Comparison of ENCODE assay signal across 25 cellular contexts in the genomic region with DNA sequence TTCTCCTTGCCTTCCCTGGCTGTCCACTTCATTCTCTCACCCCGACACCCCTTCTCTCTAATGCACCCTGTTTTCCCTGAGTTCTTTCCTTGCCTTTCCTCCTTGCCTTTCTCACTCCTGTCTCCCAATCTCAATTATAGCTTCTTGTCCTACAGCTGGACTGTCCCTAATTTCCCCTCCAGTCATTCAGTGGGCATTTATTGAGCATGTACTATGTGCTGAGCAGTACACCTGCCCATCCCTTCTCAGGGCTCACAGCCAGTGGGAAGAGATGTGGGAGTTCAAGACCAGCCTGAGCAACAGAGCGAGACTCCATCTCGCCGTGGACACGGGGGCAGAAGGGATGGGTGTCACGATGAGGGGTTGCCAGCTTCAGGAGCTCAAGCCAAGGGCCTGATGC. TPM values are rescaled to one million over a fixed set of nuclear protein-coding genes. Genes with fewer than 3 reads are reported as not detected.
DNase-seq lines count a peak whose midpoint lies in the region; ATAC-seq and TF ChIP-seq lines count a peak whose summit lies in the region.
"Had no signal": no experiment of that assay in that cellular context is flagged by ENCODE, and none has a peak within 500 bp of the region (broad histone marks: within the 10 kb centered on the region; RNA-seq: fewer than 3 reads in every experiment).

No MANE protein-coding gene starts in this region.

- H3K4me3 Mint-ChIP-seq in GM23338 (peak overlapping the region; percentile 34; the same call in 1 of the 3 replicates), neural crest cell (peak overlapping the region; percentile 8)
- H3K4me3 Mint-ChIP-seq in activated T-helper 1 cell treated with anti-CD3 and anti-CD28 coated beads, Interleukin-12 subunit alpha, Interleukin-12 subunit beta, Interleukin-2, Interleukin-4 antibody, amounts not matched to agents 30 ng/mL and 10 ng/mL and 1 ng/mL, durations not matched to agents 14 hours and 24 hours and 36 hours, result no peak overlapping the region

- no peak for TF ChIP-seq POLR2A in gastrocnemius medialis (IDR thresholded peaks at IDR 0.05)

- no peaks in the 10 kb centered on the region for H3K9me3 ChIP-seq in gastrocnemius medialis
- H3K9me3 ChIP-seq: BLaER1, MG63 had no signal

- H3F3A ChIP-seq in GM23338 (replicated peaks; ENCODE audit: low read depth), result peaks cover 10% of the 10 kb centered on the region

- H3K27me3 ChIP-seq in GM23338 (ENCODE audit: insufficient read depth), result peaks cover 18% of the 10 kb centered on the region; the same call in 1 of the 2 replicates
- no peaks in the 10 kb centered on the region for H3K27me3 ChIP-seq in gastrocnemius medialis
- H3K27me3 ChIP-seq: BLaER1, MG63 had no signal

- H3K27ac ChIP-seq in GM23338 (ENCODE audit: low read depth) (no peak overlapping the region), gastrocnemius medialis (peak overlapping the region; percentile 83 to 92 (median 90))
- H3K27ac ChIP-seq: BLaER1, PC-9 had no signal

- H3K4me1 Mint-ChIP-seq in GM23338 (peaks cover 33% of the 10 kb centered on the region), neural crest cell (peaks cover 27% of the 10 kb centered on the region)
- peaks cover 12% of the 10 kb centered on the region for H3K4me1 Mint-ChIP-seq in activated T-helper 1 cell treated with anti-CD3 and anti-CD28 coated beads, Interleukin-12 subunit alpha, Interleukin-12 subunit beta, Interleukin-2, Interleukin-4 antibody, amounts not matched to agents 30 ng/mL and 10 ng/mL and 1 ng/mL, durations not matched to agents 14 hours and 24 hours and 36 hours (ENCODE audit: low read depth)

- peaks cover 4% of the 10 kb centered on the region; the same call in 1 of the 3 replicates for H3K36me3 Mint-ChIP-seq in GM23338 (ENCODE audit: low read depth)
- H3K36me3 Mint-ChIP-seq in activated T-helper 1 cell treated with anti-CD3 and anti-CD28 coated beads, Interleukin-12 subunit alpha, Interleukin-12 subunit beta, Interleukin-2, Interleukin-4 antibody, amounts not matched to agents 30 ng/mL and 10 ng/mL and 1 ng/mL, durations not matched to agents 14 hours and 24 hours and 36 hours (ENCODE audit: low read depth), result no peaks in the 10 kb centered on the region
- H3K36me3 Mint-ChIP-seq in neural crest cell (ENCODE audit: low read depth), result no peaks in the 10 kb centered on the region
- H3K36me3 Mint-ChIP-seq: CD4-positive, CD25-positive, alpha-beta regulatory T cell had no signal

- peaks cover 16% of the 10 kb centered on the region for H3K4me1 ChIP-seq in GM23338 (ENCODE audit: insufficient read depth)
- peaks cover 14 to 27% of the 10 kb centered on the region in 2 donors for H3K4me1 ChIP-seq in gastrocnemius medialis

- H3K36me3 ChIP-seq in GM23338 (ENCODE audit: insufficient read depth) (no peaks in the 10 kb centered on the region), gastrocnemius medialis (peaks cover 0 to 12% of the 10 kb centered on the region in 2 donors)
- H3K36me3 ChIP-seq: BLaER1, MG63 had no signal

- H3K27ac Mint-ChIP-seq in GM23338 (no peak overlapping the region; the same call in 1 of the 2 replicates), neural crest cell (ENCODE audit: unreplicated experiment) (peak overlapping the region; percentile 35)
- peak overlapping the region; percentile 25 for H3K27ac Mint-ChIP-seq in activated T-helper 1 cell treated with anti-CD3 and anti-CD28 coated beads, Interleukin-12 subunit alpha, Interleukin-12 subunit beta, Interleukin-2, Interleukin-4 antibody, amounts not matched to agents 30 ng/mL and 10 ng/mL and 1 ng/mL, durations not matched to agents 14 hours and 24 hours and 36 hours
- H3K27ac Mint-ChIP-seq: CD4-positive, CD25-positive, alpha-beta regulatory T cell had no signal

- no peaks in the 10 kb centered on the region for H3K9me2 ChIP-seq in GM23338 (ENCODE audit: insufficient read depth)

- TF ChIP-seq CTCF in GM23338 (conservative IDR thresholded peaks at IDR 0.05; ENCODE audit: low read depth in 2 of 2) (no peak), neural crest cell (conservative IDR thresholded peaks at IDR 0.05) (no peak), gastrocnemius medialis (IDR thresholded peaks at IDR 0.05 in 4 of 5, conservative IDR thresholded peaks at IDR 0.05 in 1 of 5) (no peak)

- in situ Hi-C loops in gastrocnemius medialis (cut with MboI; ENCODE audit: low sequenced_read_pairs in 4 of 4), result no loop called here

- H3K27me3 Mint-ChIP-seq in GM23338 (ENCODE audit: insufficient read depth, low read depth, poor library complexity) (peaks cover 23% of the 10 kb centered on the region), neural crest cell (ENCODE audit: low read depth) (peaks cover 5% of the 10 kb centered on the region)
- H3K27me3 Mint-ChIP-seq in activated T-helper 1 cell treated with anti-CD3 and anti-CD28 coated beads, Interleukin-12 subunit alpha, Interleukin-12 subunit beta, Interleukin-2, Interleukin-4 antibody, amounts not matched to agents 30 ng/mL and 10 ng/mL and 1 ng/mL, durations not matched to agents 14 hours and 24 hours and 36 hours (ENCODE audit: insufficient read depth), result peaks cover 2% of the 10 kb centered on the region

- ATAC-seq in GM23338 (no peak), gastrocnemius medialis (no peak)

- H3K9me3 Mint-ChIP-seq in GM23338 (no peaks in the 10 kb centered on the region; the same call in 1 of the 3 replicates), neural crest cell (no peaks in the 10 kb centered on the region)
- no peaks in the 10 kb centered on the region for H3K9me3 Mint-ChIP-seq in activated T-helper 1 cell treated with anti-CD3 and anti-CD28 coated beads, Interleukin-12 subunit alpha, Interleukin-12 subunit beta, Interleukin-2, Interleukin-4 antibody, amounts not matched to agents 30 ng/mL and 10 ng/mL and 1 ng/mL, durations not matched to agents 14 hours and 24 hours and 36 hours
- H3K9me3 Mint-ChIP-seq: CD4-positive, CD25-positive, alpha-beta regulatory T cell had no signal

- DNase-seq in GM23338 (ENCODE audit: low spot score) (no peak), neural crest cell (ENCODE audit: low read depth, low spot score) (no peak), gastrocnemius medialis (no peak), foreskin melanocyte (no peak), NCI-H345 treated with DMSO at 0.1 percent for 48 hours (lab: John Stamatoyannopoulos, UW; ENCODE audit: unreplicated experiment) (no peak), T-helper 1 cell (no peak)
- no peak for DNase-seq in activated T-helper 1 cell treated with anti-CD3 and anti-CD28 coated beads, Interleukin-12 subunit alpha, Interleukin-12 subunit beta, Interleukin-2, Interleukin-4 antibody, amounts not matched to agents 30 ng/mL and 10 ng/mL and 1 ng/mL, durations not matched to agents 14 hours and 24 hours and 36 hours (ENCODE audit: low spot score)
- DNase-seq in stimulated activated naive CD4-positive, alpha-beta T cell (lab: John Stamatoyannopoulos, UW), result no peak
- DNase-seq: CD4-positive, CD25-positive, alpha-beta regulatory T cell; DMS79; KG1; MG63; NCI-H1105 treated with DMSO at 0.1 percent for 48 hours; NCI-H146; NCI-H1930; NCI-H2107; NCI-H446; NCI-H526; NCI-H82; NK-92 treated with Interleukin-12 subunit alpha and Interleukin-12 subunit beta, amount 100 ng/mL, for 24 hours; PC-9; Right ventricle myocardium superior had no signal

- H3K4me3 ChIP-seq in GM23338 (no peak overlapping the region), gastrocnemius medialis (no peak overlapping the region)
- H3K4me3 ChIP-seq: BLaER1, MG63, PC-9 had no signal

- no peaks in the 10 kb centered on the region for H3K79me2 ChIP-seq in GM23338 (replicated peaks; ENCODE audit: insufficient read depth)

- H4K20me1 ChIP-seq in GM23338 (replicated peaks; ENCODE audit: insufficient read depth), result no peaks in the 10 kb centered on the region
- H4K20me1 ChIP-seq: BLaER1 had no signal

- peak overlapping the region; percentile 66; the same call in 1 of the 2 replicates for H3K4me2 ChIP-seq in GM23338
- H3K4me2 ChIP-seq: BLaER1, PC-9 had no signal

- no peak overlapping the region; the same call in 1 of the 2 replicates for H2AFZ ChIP-seq in GM23338
- H2AFZ ChIP-seq: PC-9 had no signal

- intact Hi-C loops in activated T-helper 1 cell treated with anti-CD3 and anti-CD28 coated beads, Interleukin-12 subunit alpha, Interleukin-12 subunit beta, Interleukin-2, Interleukin-4 antibody, amounts not matched to agents 30 ng/mL and 10 ng/mL and 1 ng/mL, durations not matched to agents 14 hours and 24 hours and 36 hours (cut with micrococcal nuclease), result no loop called here
- intact Hi-C loops in gastrocnemius medialis (cut with DNase I; ENCODE audit: low total_unique reads), result no loop called here

RNA-seq across cellular contexts. Expression of a gene that starts 5.8 kb away (rescaled TPM):
- 0.08 and 0.73 TPM in 2 replicates for total RNA-seq in GM23338 (2014; rRNA removed; shearing (Covaris generic))
- polyA plus RNA-seq in GM23338 (2016; fragmentation: Nextera tagmentation; extraction: Ambion mirVana), result 3.2 and 4.0 TPM in 2 replicates
- 2.6 and 3.3 TPM in 2 replicates for total RNA-seq in activated T-helper 1 cell treated with anti-CD3 and anti-CD28 coated beads, Interleukin-12 subunit alpha, Interleukin-12 subunit beta, Interleukin-2, Interleukin-4 antibody, amounts not matched to agents 30 ng/mL and 10 ng/mL and 1 ng/mL, durations not matched to agents 14 hours and 24 hours and 36 hours
- total RNA-seq in neural crest cell (3.1 and 3.3 TPM in 2 replicates), gastrocnemius medialis (100 to 1,000 TPM; 380 to 909 (median 764) TPM)
- total RNA-seq: Right ventricle myocardium superior, RPMI7951 had no signal
- polyA plus RNA-seq: CD4-positive, CD25-positive, alpha-beta regulatory T cell had no signal

RNA-seq across cellular contexts. Expression of a gene that starts 20.4 kb away (rescaled TPM):
- 17.2 and 27.5 TPM in 2 replicates for total RNA-seq in GM23338 (2014; rRNA removed; shearing (Covaris generic))
- 12.2 and 13.6 TPM in 2 replicates for polyA plus RNA-seq in GM23338 (2016; fragmentation: Nextera tagmentation; extraction: Ambion mirVana)
- total RNA-seq in activated T-helper 1 cell treated with anti-CD3 and anti-CD28 coated beads, Interleukin-12 subunit alpha, Interleukin-12 subunit beta, Interleukin-2, Interleukin-4 antibody, amounts not matched to agents 30 ng/mL and 10 ng/mL and 1 ng/mL, durations not matched to agents 14 hours and 24 hours and 36 hours, result 54.2 and 56.2 TPM in 2 replicates
- total RNA-seq in neural crest cell (60.6 and 66.9 TPM in 2 replicates), gastrocnemius medialis (10 to 100 TPM; 13.9 to 28.5 (median 20.6) TPM)

RNA-seq across cellular contexts. Expression of a gene that starts 37.9 kb away (rescaled TPM):
- total RNA-seq in GM23338 (2014; rRNA removed; shearing (Covaris generic)), result 162 and 192 TPM in 2 replicates
- 246 and 248 TPM in 2 replicates for polyA plus RNA-seq in GM23338 (2016; fragmentation: Nextera tagmentation; extraction: Ambion mirVana)
- total RNA-seq in activated T-helper 1 cell treated with anti-CD3 and anti-CD28 coated beads, Interleukin-12 subunit alpha, Interleukin-12 subunit beta, Interleukin-2, Interleukin-4 antibody, amounts not matched to agents 30 ng/mL and 10 ng/mL and 1 ng/mL, durations not matched to agents 14 hours and 24 hours and 36 hours, result 261 and 264 TPM in 2 replicates
- total RNA-seq in neural crest cell (197 and 205 TPM in 2 replicates), gastrocnemius medialis (100 to 1,000 TPM; 140 to 196 (median 167) TPM)

RNA-seq across cellular contexts. Expression of a gene that starts 41.0 kb away (rescaled TPM):
- total RNA-seq in GM23338 (2014; rRNA removed; shearing (Covaris generic)), result 25.2 and 27.2 TPM in 2 replicates
- polyA plus RNA-seq in GM23338 (2016; fragmentation: Nextera tagmentation; extraction: Ambion mirVana), result 11.8 and 13.0 TPM in 2 replicates
- total RNA-seq in activated T-helper 1 cell treated with anti-CD3 and anti-CD28 coated beads, Interleukin-12 subunit alpha, Interleukin-12 subunit beta, Interleukin-2, Interleukin-4 antibody, amounts not matched to agents 30 ng/mL and 10 ng/mL and 1 ng/mL, durations not matched to agents 14 hours and 24 hours and 36 hours, result 18.3 and 21.1 TPM in 2 replicates
- total RNA-seq in neural crest cell (19.9 and 20.2 TPM in 2 replicates), gastrocnemius medialis (10 to 100 TPM in 1 of 4 donors, 1 to 10 TPM in 3; 2.9 to 13.9 (median 6.4) TPM)

RNA-seq across cellular contexts. Expression of a gene that starts 47.7 kb away (rescaled TPM):
- 0.83 TPM in 1 of 2 replicates, not detected in the other for total RNA-seq in GM23338 (2014; rRNA removed; shearing (Covaris generic))
- 1.9 and 2.3 TPM in 2 replicates for polyA plus RNA-seq in GM23338 (2016; fragmentation: Nextera tagmentation; extraction: Ambion mirVana)
- not detected in 2 replicates for total RNA-seq in activated T-helper 1 cell treated with anti-CD3 and anti-CD28 coated beads, Interleukin-12 subunit alpha, Interleukin-12 subunit beta, Interleukin-2, Interleukin-4 antibody, amounts not matched to agents 30 ng/mL and 10 ng/mL and 1 ng/mL, durations not matched to agents 14 hours and 24 hours and 36 hours
- total RNA-seq in neural crest cell, result not detected in 2 replicates
- not detected for total RNA-seq in gastrocnemius medialis
- total RNA-seq: PC-9, Right ventricle myocardium superior, RPMI7951 had no signal
- polyA plus RNA-seq: AG04450 had no signal

Comparison
In these comparisons a context has a peak if more than half of its experiments do, and no peak if none do; other contexts are left out.
1. RNA of a gene that starts 5.8 kb away (total RNA-seq): 380 to 909 TPM in gastrocnemius medialis; 3.1 to 3.3 TPM in neural crest cell, 2.6 to 3.3 TPM in activated T-helper 1 cell treated with anti-CD3 and anti-CD28 coated beads, Interleukin-12 subunit alpha, Interleukin-12 subunit beta, Interleukin-2, Interleukin-4 antibody, amounts not matched to agents 30 ng/mL and 10 ng/mL and 1 ng/mL, durations not matched to agents 14 hours and 24 hours and 36 hours and 0.08 to 0.73 TPM in GM23338; every median in the first group is over 10 times any median in the second.